In genomic region chr2:227004482-227004881, GRCh38 we compare ENCODE assay signal across 30 cellular contexts.
"Had no signal": no experiment of that assay in that cellular context is flagged by ENCODE, and none has a peak within 500 bp of the region (broad histone marks: within the 10 kb centered on the region; RNA-seq: fewer than 3 reads in every experiment).

No MANE protein-coding gene starts in this region.

- H3K9me3 ChIP-seq: esophagus squamous epithelium, heart right ventricle, left ventricle myocardium inferior, lower lobe of right lung, mucosa of descending colon, right atrium auricular region, stomach, thyroid gland had no signal

- H3K27ac Mint-ChIP-seq: effector memory CD8-positive, alpha-beta T cell; natural killer cell treated with Interleukin-12 subunit alpha and Interleukin-12 subunit beta and Interleukin-15 and Interleukin-18, amount 100 ng/mL, for 72 hours; neural progenitor cell; progenitor cell of endocrine pancreas; stimulated activated effector memory CD8-positive, alpha-beta T cell treated with anti-CD3 and anti-CD28 coated beads, Interleukin-12 subunit alpha, Interleukin-12 subunit beta, amount 100 ng/mL, for 72 hours had no signal

- H3K4me3 ChIP-seq: esophagus squamous epithelium, heart right ventricle, left ventricle myocardium inferior, lower lobe of right lung, mucosa of descending colon, neural progenitor cell, right atrium auricular region, smooth muscle cell, stomach, thyroid gland had no signal

- H3K9ac ChIP-seq: neural progenitor cell, parathyroid adenoma had no signal

- H3K27ac ChIP-seq: esophagus squamous epithelium, heart right ventricle, left ventricle myocardium inferior, lower lobe of right lung, neural progenitor cell, parathyroid adenoma, right atrium auricular region, stomach, thyroid gland had no signal

- H3K27me3 Mint-ChIP-seq: effector memory CD8-positive, alpha-beta T cell; naive B cell; natural killer cell treated with Interleukin-12 subunit alpha and Interleukin-12 subunit beta and Interleukin-15 and Interleukin-18, amount 100 ng/mL, for 72 hours; progenitor cell of endocrine pancreas had no signal

- H3K4me2 ChIP-seq: neural progenitor cell, smooth muscle cell had no signal

- H3K79me2 ChIP-seq: parathyroid adenoma had no signal

- FAIRE-seq: endometrium, islet of Langerhans had no signal

- H2AFZ ChIP-seq: neural progenitor cell, parathyroid adenoma had no signal

- H3K4me1 Mint-ChIP-seq: naive B cell had no signal

- H3K4me1 ChIP-seq: esophagus squamous epithelium, heart right ventricle, left ventricle myocardium inferior, lower lobe of right lung, neural progenitor cell, right atrium auricular region, stomach, thyroid gland had no signal

- H3K27me3 ChIP-seq: esophagus squamous epithelium, heart right ventricle, neural progenitor cell, right atrium auricular region, stomach, thyroid gland had no signal

- ATAC-seq: effector memory CD8-positive, alpha-beta T cell; heart right ventricle; left colon; lower lobe of right lung; mucosa of descending colon; natural killer cell treated with Interleukin-12 subunit alpha and Interleukin-12 subunit beta and Interleukin-15 and Interleukin-18, amount 100 ng/mL, for 72 hours; sciatic nerve; stimulated activated effector memory CD8-positive, alpha-beta T cell treated with anti-CD3 and anti-CD28 coated beads, Interleukin-12 subunit alpha, Interleukin-12 subunit beta, amount 100 ng/mL, for 72 hours had no signal

- H3K9me3 Mint-ChIP-seq: effector memory CD8-positive, alpha-beta T cell; naive B cell; natural killer cell treated with Interleukin-12 subunit alpha and Interleukin-12 subunit beta and Interleukin-15 and Interleukin-18, amount 100 ng/mL, for 72 hours; neural progenitor cell; stimulated activated effector memory CD8-positive, alpha-beta T cell treated with anti-CD3 and anti-CD28 coated beads, Interleukin-12 subunit alpha, Interleukin-12 subunit beta, amount 100 ng/mL, for 72 hours had no signal

- H3K36me3 Mint-ChIP-seq: natural killer cell treated with Interleukin-12 subunit alpha and Interleukin-12 subunit beta and Interleukin-15 and Interleukin-18, amount 100 ng/mL, for 72 hours had no signal

- DNase-seq: cortex of kidney; effector memory CD8-positive, alpha-beta T cell; erythroblast; esophagus squamous epithelium; foreskin melanocyte; glutamatergic neuron; heart right ventricle; hippocampal formation; left colon; left ventricle myocardium inferior; lower lobe of right lung; mucosa of descending colon; naive B cell; stimulated activated CD4-positive, alpha-beta T cell treated with anti-CD3 and anti-CD28 coated beads, Interleukin-12 subunit alpha, Interleukin-12 subunit beta, amount 100 ng/mL, for 4 hours; stimulated activated CD4-positive, alpha-beta T cell treated with anti-CD3 and anti-CD28 coated beads, Interleukin-1b, Interleukin-23, amount 100 ng/mL, for 48 hours; stimulated activated CD4-positive, alpha-beta T cell treated with anti-CD3 and anti-CD28 coated beads, Interleukin-4, amount 100 ng/mL, for 1 hour; stimulated activated naive CD4-positive, alpha-beta T cell treated with Interleukin-2 at 50 U/mL for 16 hours; stomach; thyroid gland; trophoblast cell had no signal

- H3K4me3 Mint-ChIP-seq: effector memory CD8-positive, alpha-beta T cell; naive B cell; natural killer cell treated with Interleukin-12 subunit alpha and Interleukin-12 subunit beta and Interleukin-15 and Interleukin-18, amount 100 ng/mL, for 72 hours; neural progenitor cell; stimulated activated effector memory CD8-positive, alpha-beta T cell treated with anti-CD3 and anti-CD28 coated beads, Interleukin-12 subunit alpha, Interleukin-12 subunit beta, amount 100 ng/mL, for 72 hours had no signal

- H3K36me3 ChIP-seq: lower lobe of right lung, neural progenitor cell, right atrium auricular region had no signal
